Comparison of ENCODE assay signal across 8 cellular contexts in genomic region chr2:16215892-16216554, GRCh38.
"Had no signal": no experiment of that assay in that cellular context is flagged by ENCODE, and none has a peak within 500 bp of the region (broad histone marks: within the 10 kb centered on the region; RNA-seq: fewer than 3 reads in every experiment).

No MANE protein-coding gene starts in this region.

- DNase-seq: activated CD4-positive, alpha-beta T cell treated with anti-CD3 and anti-CD28 coated beads for 48 hours; activated naive CD4-positive, alpha-beta T cell; aorta; dorsolateral prefrontal cortex; foreskin fibroblast; islet precursor cell; small intestine had no signal

- H3K9me3 Mint-ChIP-seq: activated T-helper 1 cell treated with anti-CD3 and anti-CD28 coated beads, Interleukin-12 subunit alpha, Interleukin-12 subunit beta, Interleukin-2, Interleukin-4 antibody, amounts not matched to agents 30 ng/mL and 10 ng/mL and 1 ng/mL, durations not matched to agents 14 hours and 24 hours and 36 hours had no signal

- H3K27ac Mint-ChIP-seq: activated T-helper 1 cell treated with anti-CD3 and anti-CD28 coated beads, Interleukin-12 subunit alpha, Interleukin-12 subunit beta, Interleukin-2, Interleukin-4 antibody, amounts not matched to agents 30 ng/mL and 10 ng/mL and 1 ng/mL, durations not matched to agents 14 hours and 24 hours and 36 hours had no signal

- H3K4me3 Mint-ChIP-seq: activated T-helper 1 cell treated with anti-CD3 and anti-CD28 coated beads, Interleukin-12 subunit alpha, Interleukin-12 subunit beta, Interleukin-2, Interleukin-4 antibody, amounts not matched to agents 30 ng/mL and 10 ng/mL and 1 ng/mL, durations not matched to agents 14 hours and 24 hours and 36 hours had no signal
